13 cellular contexts compared by ENCODE assay signal in genomic region chr1:201472321-201472720, GRCh38. TPM values are rescaled to one million over a fixed set of nuclear protein-coding genes. Genes with fewer than 3 reads are reported as not detected.
DNase-seq lines count a peak whose midpoint lies in the region; ATAC-seq and TF ChIP-seq lines count a peak whose summit lies in the region.
"Not testable (repeated sequence)": the region's sequence is repeated elsewhere in the genome, so short reads cannot be mapped to it uniquely, and the experiment has no call there.
"Had no signal": no experiment of that assay in that cellular context is flagged by ENCODE, and none has a peak within 500 bp of the region (broad histone marks: within the 10 kb centered on the region; RNA-seq: fewer than 3 reads in every experiment).

No MANE protein-coding gene starts in this region.

- WGBS in IMR-90 (ENCODE audit: extremely low coverage in 2 of 2, insufficient read length in 1 of 2), 2 experiments: no CpG with 5 or more reads among the region's 8 CpGs
- 95% methylated on average over 6 of the region's 8 CpGs for whole genome bisulfite sequencing in mesenchymal stem cell

- not testable (repeated sequence) for H4K5ac ChIP-seq in IMR-90 (ENCODE audit: low read depth, low read length)

- H2BK120ac ChIP-seq in IMR-90 (ENCODE audit: low read depth, low read length); mesenchymal stem cell (ENCODE audit: low read depth, low read length): not testable (repeated sequence)

- H3K36me3 Mint-ChIP-seq in T-helper 17 cell (ENCODE audit: low read depth); chondrocyte (ENCODE audit: low read depth); type B pancreatic cell: not testable (repeated sequence)

- ATAC-seq in IMR-90 (ENCODE audit: low read depth); T-helper 17 cell: not testable (repeated sequence)

- dilution Hi-C loops in IMR-90 (cut with HindIII; ENCODE audit: low sequenced_read_pairs, unreplicated experiment): not testable (repeated sequence)

- DNase-seq in IMR-90; T-helper 17 cell; chondrocyte (ENCODE audit: low spot score); mesenchymal stem cell; type B pancreatic cell (ENCODE audit: extremely low spot score, unreplicated experiment): not testable (repeated sequence)
- DNase-seq in posterior vena cava (ENCODE audit: low spot score): peak; percentile 34

- not testable (repeated sequence) for H3K9ac ChIP-seq in IMR-90 (ENCODE audit: low read depth, low read length); mesenchymal stem cell (ENCODE audit: low read length)

- not testable (repeated sequence) for H3K18ac ChIP-seq in IMR-90 (ENCODE audit: low read depth, low read length); mesenchymal stem cell (ENCODE audit: low read depth in 1 of 2, low read length in 2 of 2)

- H2BK15ac ChIP-seq in IMR-90 (ENCODE audit: low read depth, low read length); mesenchymal stem cell (ENCODE audit: low read depth, poor library complexity, severe bottlenecking): not testable (repeated sequence)

- not testable (repeated sequence) for H3K14ac ChIP-seq in IMR-90 (replicated peaks; ENCODE audit: low read depth, low read length); mesenchymal stem cell (ENCODE audit: low read length in 2 of 2)

- H3K4me2 ChIP-seq in IMR-90 (ENCODE audit: low read depth, low read length); mesenchymal stem cell (ENCODE audit: low read length, poor library complexity, severe bottlenecking): not testable (repeated sequence)

- not testable (repeated sequence) for H3K27me3 ChIP-seq in IMR-90 (ENCODE audit: control insufficient read depth, insufficient read depth, low read length); mesenchymal stem cell (ENCODE audit: control insufficient read depth in 1 of 2, insufficient read depth in 1 of 2, low read length in 2 of 2)

- H2AFZ ChIP-seq in IMR-90 (replicated peaks; ENCODE audit: low read length, poor library complexity); mesenchymal stem cell (ENCODE audit: low read depth, low read length): not testable (repeated sequence)

- H3K9me1 ChIP-seq in IMR-90 (ENCODE audit: insufficient read depth, low read length): peaks cover 11% of the 10 kb centered on the region; the same call in 1 of the 2 replicates

- not testable (repeated sequence) for H4K91ac ChIP-seq in IMR-90 (ENCODE audit: insufficient read depth, low read depth, low read length); mesenchymal stem cell (ENCODE audit: low read length)

- H2AK9ac ChIP-seq in IMR-90 (replicated peaks; ENCODE audit: low read depth, low read length, poor library complexity): peak overlapping the region; percentile 44

- H4K8ac ChIP-seq in IMR-90 (ENCODE audit: low read depth in 2 of 2, low read length in 2 of 2); mesenchymal stem cell (ENCODE audit: low read length): not testable (repeated sequence)

- H2BK12ac ChIP-seq in mesenchymal stem cell (ENCODE audit: low read length in 2 of 2): not testable (repeated sequence)

- not testable (repeated sequence) for TF ChIP-seq POLR2A in IMR-90 (IDR thresholded peaks at IDR 0.05; ENCODE audit: low read depth, low read length)

- not testable (repeated sequence) for H3K4ac ChIP-seq in IMR-90 (ENCODE audit: low read depth, low read length); mesenchymal stem cell (ENCODE audit: low read depth in 1 of 2, low read length in 2 of 2)

- POLR2A ChIA-PET in IMR-90 (lab: Charles Lee; ENCODE audit: unreplicated experiment): interaction anchor here (0.6 kb wide), 1 partner anchor 15 kb away, joined by 4 read pairs; no protein-coding TSS in a partner anchor

- peaks cover 53% of the 10 kb centered on the region for H3K27me3 Mint-ChIP-seq in T-helper 17 cell
- not testable (repeated sequence) for H3K27me3 Mint-ChIP-seq in chondrocyte (ENCODE audit: low read depth)
- peaks cover 17% of the 10 kb centered on the region for H3K27me3 Mint-ChIP-seq in type B pancreatic cell

- BruUV-seq in IMR-90 (replicated peaks; lab: Mats Ljungman, UMichigan): not testable (repeated sequence)

- not testable (repeated sequence) for H3K27ac ChIP-seq in IMR-90 (ENCODE audit: insufficient read depth, low read length); mesenchymal stem cell (ENCODE audit: low read length, poor library complexity, severe bottlenecking)

- not testable (repeated sequence) for H3K36me3 ChIP-seq in IMR-90 (ENCODE audit: control insufficient read depth, insufficient read depth, low read length); mesenchymal stem cell (ENCODE audit: control insufficient read depth in 1 of 2, insufficient read depth in 2 of 2, low read depth in 1 of 2, low read length in 2 of 2)

- H3K79me1 ChIP-seq in IMR-90 (ENCODE audit: low read depth in 1 of 2, low read length in 2 of 2): peaks cover 5 to 19% of the 10 kb centered on the region in 2 experiments; a peak in 2 of 4 replicates
- not testable (repeated sequence) for H3K79me1 ChIP-seq in mesenchymal stem cell (replicated peaks; ENCODE audit: low read length, poor library complexity, severe bottlenecking)

- H3K4me1 ChIP-seq in IMR-90 (ENCODE audit: control insufficient read depth, insufficient read depth, low read length) (peaks cover 19% of the 10 kb centered on the region), mesenchymal stem cell (ENCODE audit: control insufficient read depth, insufficient read depth, low read depth, low read length) (peaks cover 16% of the 10 kb centered on the region)

- not testable (repeated sequence) for H3K56ac ChIP-seq in IMR-90 (ENCODE audit: extremely low read depth, insufficient read depth, low read length)

- in situ Hi-C loops in IMR-90 (cut with MboI; ENCODE audit: low sequenced_read_pairs): not testable (repeated sequence)

- H2BK20ac ChIP-seq in IMR-90 (ENCODE audit: low read depth, low read length): not testable (repeated sequence)

- not testable (repeated sequence) for H3K23ac ChIP-seq in IMR-90 (ENCODE audit: low read depth, low read length); mesenchymal stem cell (ENCODE audit: low read length in 2 of 2)

- not testable (repeated sequence) for H3K4me3 ChIP-seq in IMR-90 (ENCODE audit: insufficient read depth, low read depth, low read length); mesenchymal stem cell (ENCODE audit: insufficient read depth in 1 of 2, low read depth in 1 of 2, low read length in 2 of 2)

- not testable (repeated sequence) for TF ChIP-seq RAD21 in IMR-90 (IDR thresholded peaks at IDR 0.05; ENCODE audit: low read length)

- CTCF ChIA-PET in IMR-90 (lab: Yijun Ruan, JAX): interaction anchor here (1.4 kb wide), 1 partner anchor 41 kb away, joined by 3 read pairs; no protein-coding TSS in a partner anchor

- H3K4me3 Mint-ChIP-seq in T-helper 17 cell (peak overlapping the region; percentile 63), type B pancreatic cell (peak overlapping the region; percentile 10)
- not testable (repeated sequence) for H3K4me3 Mint-ChIP-seq in chondrocyte (ENCODE audit: unreplicated experiment)

- not testable (repeated sequence) for H3K9me3 ChIP-seq in IMR-90 (ENCODE audit: control insufficient read depth, insufficient read depth, low read length); T-helper 17 cell (ENCODE audit: control insufficient read depth, low read length, poor library complexity, severe bottlenecking); mesenchymal stem cell (ENCODE audit: control insufficient read depth, low read length)

- H2AK5ac ChIP-seq in IMR-90 (ENCODE audit: low read depth, low read length): peak overlapping the region; percentile 35; the same call in 1 of the 2 replicates
- peak overlapping the region; percentile 39 for H2AK5ac ChIP-seq in mesenchymal stem cell (ENCODE audit: low read length, severe bottlenecking)

- H2BK5ac ChIP-seq in IMR-90 (ENCODE audit: low read depth, low read length, poor library complexity, severe bottlenecking); mesenchymal stem cell (ENCODE audit: low read depth, low read length, poor library complexity, severe bottlenecking): not testable (repeated sequence)

- H3K4me1 Mint-ChIP-seq in T-helper 17 cell (peaks cover 12% of the 10 kb centered on the region), chondrocyte (ENCODE audit: low read depth) (peaks cover 42% of the 10 kb centered on the region), type B pancreatic cell (ENCODE audit: unreplicated experiment) (peaks cover 21% of the 10 kb centered on the region)

- intact Hi-C loops in IMR-90 (cut with micrococcal nuclease); posterior vena cava (cut with DNase I): not testable (repeated sequence)

- not testable (repeated sequence) for H3K9me3 Mint-ChIP-seq in chondrocyte (ENCODE audit: low read depth); type B pancreatic cell

- not testable (repeated sequence) for H4K20me1 ChIP-seq in IMR-90 (ENCODE audit: insufficient read depth, low read length)

- H3K27ac Mint-ChIP-seq in T-helper 17 cell: not testable (repeated sequence)
- peak overlapping the region; percentile 29 for H3K27ac Mint-ChIP-seq in chondrocyte (ENCODE audit: unreplicated experiment)
- peak overlapping the region; percentile 53 for H3K27ac Mint-ChIP-seq in type B pancreatic cell

- TF ChIP-seq CTCF in IMR-90 (conservative IDR thresholded peaks at IDR 0.05; ENCODE audit: low read depth, low read length); chondrocyte (IDR thresholded peaks at IDR 0.05); type B pancreatic cell (conservative IDR thresholded peaks at IDR 0.05): not testable (repeated sequence)

RNA-seq across cellular contexts. Expression of gene PHLDA3, which starts 3.3 kb away (rescaled TPM):
- total RNA-seq in IMR-90 (2012; rRNA removed): 41.6 and 44.2 TPM in 2 replicates
- 102 and 122 TPM in 2 replicates for polyA plus RNA-seq in IMR-90 (2012; rRNA removed)
- 50.7 and 178 TPM in 2 replicates for polyA plus RNA-seq in IMR-90 (2012; cell fraction: cytosol; rRNA removed)
- 49.6 and 125 TPM in 2 replicates for polyA plus RNA-seq in IMR-90 (2012; cell fraction: nucleus; rRNA removed; ENCODE audit: low replicate concordance)
- 1 to 10 TPM; 1.6 to 2.7 TPM for total RNA-seq in T-helper 17 cell
- total RNA-seq in chondrocyte: 111 to 120 TPM (median 115 TPM) in 3 replicates
- 42.7 TPM for polyA plus RNA-seq in mesenchymal stem cell (2013, experiment 1 of 2)
- 42.7 TPM for polyA plus RNA-seq in mesenchymal stem cell (2013, experiment 2 of 2)
- 10 to 100 TPM; 55.0 to 57.4 TPM for total RNA-seq in posterior vena cava
- 59.3 and 132 TPM in 2 replicates for total RNA-seq in type B pancreatic cell (ENCODE audit: low replicate concordance)
- polyA plus RNA-seq: CD14-positive monocyte had no signal

RNA-seq across cellular contexts. Expression of gene CSRP1, which starts 34.6 kb away (rescaled TPM):
- total RNA-seq in IMR-90 (2012; rRNA removed) (1,498 and 1,861 TPM in 2 replicates), T-helper 17 cell (10 to 100 TPM; 37.2 to 51.7 TPM), chondrocyte (1.3 to 7.1 TPM (median 5.9 TPM) in 3 replicates), posterior vena cava (1,000 to 10,000 TPM; 1,426 to 2,194 TPM), type B pancreatic cell (ENCODE audit: low replicate concordance) (7.3 and 139 TPM in 2 replicates)
- polyA plus RNA-seq in IMR-90 (2012; rRNA removed): 948 and 1,037 TPM in 2 replicates
- polyA plus RNA-seq in IMR-90 (2012; cell fraction: cytosol; rRNA removed): 955 and 1,043 TPM in 2 replicates
- polyA plus RNA-seq in IMR-90 (2012; cell fraction: nucleus; rRNA removed; ENCODE audit: low replicate concordance): 737 and 1,227 TPM in 2 replicates
- polyA plus RNA-seq in mesenchymal stem cell (2013, experiment 1 of 2): 86.6 TPM
- 85.7 TPM for polyA plus RNA-seq in mesenchymal stem cell (2013, experiment 2 of 2)

RNA-seq across cellular contexts. Expression of gene TNNI1, which starts 50.8 kb away (rescaled TPM):
- total RNA-seq in IMR-90 (2012; rRNA removed) (not detected in 2 replicates), T-helper 17 cell (not detected), chondrocyte (8.0 to 10.0 TPM (median 8.8 TPM) in 3 replicates), posterior vena cava (not detected), type B pancreatic cell (ENCODE audit: low replicate concordance) (0.12 and 6.1 TPM in 2 replicates)
- not detected in 2 replicates for polyA plus RNA-seq in IMR-90 (2012; rRNA removed)
- polyA plus RNA-seq in IMR-90 (2012; cell fraction: cytosol; rRNA removed): 0.02 TPM in 1 of 2 replicates, not detected in the other
- 0.20 and 0.45 TPM in 2 replicates for polyA plus RNA-seq in IMR-90 (2012; cell fraction: nucleus; rRNA removed; ENCODE audit: low replicate concordance)
- polyA plus RNA-seq in mesenchymal stem cell (2013, experiment 1 of 2): not detected
- not detected for polyA plus RNA-seq in mesenchymal stem cell (2013, experiment 2 of 2)
- total RNA-seq: CD4-positive, alpha-beta T cell; CD8-positive, alpha-beta memory T cell; GM23338; H4; H9 had no signal
- polyA plus RNA-seq: A549; CD14-positive monocyte; CD8-positive, alpha-beta memory T cell had no signal

Comparison
In these comparisons a context has a peak if more than half of its experiments do, and no peak if none do; other contexts are left out.
1. RNA of gene PHLDA3, which starts 3.3 kb away (total RNA-seq): 111 to 120 TPM in chondrocyte, 59.3 to 132 TPM in type B pancreatic cell, 55.0 to 57.4 TPM in posterior vena cava and 41.6 to 44.2 TPM in IMR-90; 1.6 to 2.7 TPM in T-helper 17 cell; every median in the first group is over 10 times any median in the second.
2. RNA of gene CSRP1, which starts 34.6 kb away (total RNA-seq): 1,426 to 2,194 TPM in posterior vena cava and 1,498 to 1,861 TPM in IMR-90; 37.2 to 51.7 TPM in T-helper 17 cell, 7.3 to 139 TPM in type B pancreatic cell and 1.3 to 7.1 TPM in chondrocyte; every median in the first group is over 10 times any median in the second.